8 cellular contexts compared by ENCODE assay signal in genomic region chr21:44926364-44927101, GRCh38. TPM values are rescaled to one million over a fixed set of nuclear protein-coding genes. Genes with fewer than 3 reads are reported as not detected.
DNase-seq lines count a peak whose midpoint lies in the region; ATAC-seq and TF ChIP-seq lines count a peak whose summit lies in the region.

No MANE protein-coding gene starts in this region.

- ATAC-seq in GM18505 (IDR thresholded peaks at IDR 0.05; ENCODE audit: unreplicated experiment) = no peak
- ATAC-seq in GM18868 (IDR thresholded peaks at IDR 0.05; ENCODE audit: unreplicated experiment) = no peak
- ATAC-seq in sciatic nerve = no peak
- no peak for ATAC-seq in HG02885 (IDR thresholded peaks at IDR 0.05; ENCODE audit: poor library complexity, unreplicated experiment)

- DNase-seq in T-helper 1 cell (peak in 4 of 5 donors; percentile 55 to 74 (median 62)), COR-L47 (lab: John Stamatoyannopoulos, UW) (no peak), sciatic nerve (ENCODE audit: low spot score) (no peak)
- DNase-seq in central memory CD4-positive, alpha-beta T cell = peak; percentile 73
- DNase-seq in stimulated activated CD4-positive, alpha-beta T cell treated with anti-CD3 and anti-CD28 coated beads, Interleukin-1b, Interleukin-23, amount 100 ng/mL, for 48 hours = peak; percentile 48

- peak; percentile 26 for TF ChIP-seq POLR2A in GM18505 (IDR thresholded peaks at IDR 0.05; ENCODE audit: borderline replicate concordance, extremely low read depth, insufficient read depth, insufficient read length)

- intact Hi-C loops in sciatic nerve (cut with DNase I) = no loop called here

RNA-seq across cellular contexts. Expression of gene ITGB2, which starts 5.8 kb away (rescaled TPM):
- 56.7 TPM for total RNA-seq in sciatic nerve

RNA-seq across cellular contexts. Expression of gene SLX9, which starts 13.3 kb away (rescaled TPM):
- total RNA-seq in sciatic nerve = 17.1 TPM

RNA-seq across cellular contexts. Expression of gene PTTG1IP, which starts 53.0 kb away (rescaled TPM):
- 192 TPM for total RNA-seq in sciatic nerve

Comparison
In these comparisons a context has a peak if more than half of its experiments do, and no peak if none do; other contexts are left out.
1. DNase-seq: peak in T-helper 1 cell (4 of 5), central memory CD4-positive, alpha-beta T cell (single experiment) and stimulated activated CD4-positive, alpha-beta T cell treated with anti-CD3 and anti-CD28 coated beads, Interleukin-1b, Interleukin-23, amount 100 ng/mL, for 48 hours (single experiment); none in COR-L47 (single experiment) and sciatic nerve (single experiment).